1 cellular context compared by ENCODE assay signal in genomic region chr16:70437582-70438324, GRCh38.
TF ChIP-seq lines count a peak whose summit lies in the region.

No MANE protein-coding gene starts in this region.

TF ChIP-seq in K562, 482 proteins besides CTCF, POLR2A, EP300 and RAD21 (continued from another document and continues in another):
- TF ChIP-seq, protein P1, sequence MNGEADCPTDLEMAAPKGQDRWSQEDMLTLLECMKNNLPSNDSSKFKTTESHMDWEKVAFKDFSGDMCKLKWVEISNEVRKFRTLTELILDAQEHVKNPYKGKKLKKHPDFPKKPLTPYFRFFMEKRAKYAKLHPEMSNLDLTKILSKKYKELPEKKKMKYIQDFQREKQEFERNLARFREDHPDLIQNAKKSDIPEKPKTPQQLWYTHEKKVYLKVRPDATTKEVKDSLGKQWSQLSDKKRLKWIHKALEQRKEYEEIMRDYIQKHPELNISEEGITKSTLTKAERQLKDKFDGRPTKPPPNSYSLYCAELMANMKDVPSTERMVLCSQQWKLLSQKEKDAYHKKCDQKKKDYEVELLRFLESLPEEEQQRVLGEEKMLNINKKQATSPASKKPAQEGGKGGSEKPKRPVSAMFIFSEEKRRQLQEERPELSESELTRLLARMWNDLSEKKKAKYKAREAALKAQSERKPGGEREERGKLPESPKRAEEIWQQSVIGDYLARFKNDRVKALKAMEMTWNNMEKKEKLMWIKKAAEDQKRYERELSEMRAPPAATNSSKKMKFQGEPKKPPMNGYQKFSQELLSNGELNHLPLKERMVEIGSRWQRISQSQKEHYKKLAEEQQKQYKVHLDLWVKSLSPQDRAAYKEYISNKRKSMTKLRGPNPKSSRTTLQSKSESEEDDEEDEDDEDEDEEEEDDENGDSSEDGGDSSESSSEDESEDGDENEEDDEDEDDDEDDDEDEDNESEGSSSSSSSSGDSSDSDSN (IDR thresholded peaks at IDR 0.05; ENCODE audit: borderline replicate concordance in 1 of 2, low read depth in 2 of 2, low read length in 2 of 2): 0 out of 4 replicates have a peak, but pooled peaks have one; percentile 18 to 44
- TF ChIP-seq ZNF668 (CRISPR knock-in tag; IDR thresholded peaks at IDR 0.05) (no peak), NR2C2 (CRISPR knock-in tag; IDR thresholded peaks at IDR 0.05) (no peak), NR2C2 (tag; IDR thresholded peaks at IDR 0.05) (no peak; the same call in 1 of the 2 replicates), PTTG1 (tag; IDR thresholded peaks at IDR 0.05; ENCODE audit: low read depth) (no peak), FOSL1 (tag; conservative IDR thresholded peaks at IDR 0.05) (no peak), CHD1 (IDR thresholded peaks at IDR 0.05; ENCODE audit: low read length) (peak; percentile 13), ZNF639 (CRISPR knock-in tag; conservative IDR thresholded peaks at IDR 0.05 in 1 of 2, IDR thresholded peaks at IDR 0.05 in 1 of 2) (no peak), CBX2 (IDR thresholded peaks at IDR 0.05; ENCODE audit: insufficient read depth, low read length, poor library complexity, severe bottlenecking) (no peak), RREB1 (CRISPR knock-in tag; IDR thresholded peaks at IDR 0.05) (no peak), MIER1 (IDR thresholded peaks at IDR 0.05; ENCODE audit: low read depth) (no peak), CBX8 (IDR thresholded peaks at IDR 0.05; ENCODE audit: borderline replicate concordance, extremely low read depth, low read depth, low read length, poor library complexity, severe bottlenecking) (no peak), ZEB2 (IDR thresholded peaks at IDR 0.05) (no peak), VEZF1 (CRISPR knock-in tag; IDR thresholded peaks at IDR 0.05) (peak; percentile 56; the same call in 1 of the 2 replicates), JUN (IDR thresholded peaks at IDR 0.05; ENCODE audit: borderline replicate concordance, low read depth, low read length) (no peak), JUN (CRISPR knock-in tag; IDR thresholded peaks at IDR 0.05; ENCODE audit: borderline replicate concordance) (0 out of 2 replicates have a peak, but pooled peaks have one; percentile 34), NCOA6 (IDR thresholded peaks at IDR 0.05) (no peak), DDX20 (tag; IDR thresholded peaks at IDR 0.05; ENCODE audit: low read depth) (no peak), RBFOX2 (IDR thresholded peaks at IDR 0.05; ENCODE audit: low read depth, low read length) (no peak), SP1 (CRISPR knock-in tag; IDR thresholded peaks at IDR 0.05) (peak; percentile 58; the same call in 1 of the 2 replicates), ZFP30 (CRISPR knock-in tag; IDR thresholded peaks at IDR 0.05; ENCODE audit: borderline replicate concordance) (no peak), FOXA3 (CRISPR knock-in tag; conservative IDR thresholded peaks at IDR 0.05 in 1 of 2, IDR thresholded peaks at IDR 0.05 in 1 of 2) (no peak), ZNF785 (CRISPR knock-in tag; IDR thresholded peaks at IDR 0.05) (no peak), SUPT5H (IDR thresholded peaks at IDR 0.05) (0 out of 2 replicates have a peak, but pooled peaks have one; percentile 15), RUNX1 (IDR thresholded peaks at IDR 0.05; ENCODE audit: low read depth) (no peak), PML (IDR thresholded peaks at IDR 0.05; ENCODE audit: low read length) (0 out of 2 replicates have a peak, but pooled peaks have one; percentile 14)
- TF ChIP-seq, protein P2, sequence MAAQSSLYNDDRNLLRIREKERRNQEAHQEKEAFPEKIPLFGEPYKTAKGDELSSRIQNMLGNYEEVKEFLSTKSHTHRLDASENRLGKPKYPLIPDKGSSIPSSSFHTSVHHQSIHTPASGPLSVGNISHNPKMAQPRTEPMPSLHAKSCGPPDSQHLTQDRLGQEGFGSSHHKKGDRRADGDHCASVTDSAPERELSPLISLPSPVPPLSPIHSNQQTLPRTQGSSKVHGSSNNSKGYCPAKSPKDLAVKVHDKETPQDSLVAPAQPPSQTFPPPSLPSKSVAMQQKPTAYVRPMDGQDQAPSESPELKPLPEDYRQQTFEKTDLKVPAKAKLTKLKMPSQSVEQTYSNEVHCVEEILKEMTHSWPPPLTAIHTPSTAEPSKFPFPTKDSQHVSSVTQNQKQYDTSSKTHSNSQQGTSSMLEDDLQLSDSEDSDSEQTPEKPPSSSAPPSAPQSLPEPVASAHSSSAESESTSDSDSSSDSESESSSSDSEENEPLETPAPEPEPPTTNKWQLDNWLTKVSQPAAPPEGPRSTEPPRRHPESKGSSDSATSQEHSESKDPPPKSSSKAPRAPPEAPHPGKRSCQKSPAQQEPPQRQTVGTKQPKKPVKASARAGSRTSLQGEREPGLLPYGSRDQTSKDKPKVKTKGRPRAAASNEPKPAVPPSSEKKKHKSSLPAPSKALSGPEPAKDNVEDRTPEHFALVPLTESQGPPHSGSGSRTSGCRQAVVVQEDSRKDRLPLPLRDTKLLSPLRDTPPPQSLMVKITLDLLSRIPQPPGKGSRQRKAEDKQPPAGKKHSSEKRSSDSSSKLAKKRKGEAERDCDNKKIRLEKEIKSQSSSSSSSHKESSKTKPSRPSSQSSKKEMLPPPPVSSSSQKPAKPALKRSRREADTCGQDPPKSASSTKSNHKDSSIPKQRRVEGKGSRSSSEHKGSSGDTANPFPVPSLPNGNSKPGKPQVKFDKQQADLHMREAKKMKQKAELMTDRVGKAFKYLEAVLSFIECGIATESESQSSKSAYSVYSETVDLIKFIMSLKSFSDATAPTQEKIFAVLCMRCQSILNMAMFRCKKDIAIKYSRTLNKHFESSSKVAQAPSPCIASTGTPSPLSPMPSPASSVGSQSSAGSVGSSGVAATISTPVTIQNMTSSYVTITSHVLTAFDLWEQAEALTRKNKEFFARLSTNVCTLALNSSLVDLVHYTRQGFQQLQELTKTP (IDR thresholded peaks at IDR 0.05; ENCODE audit: low read depth in 1 of 2, partially characterized antibody in 2 of 2): peak in 1 of 2 experiments; percentile 23
- TF ChIP-seq, protein P3, sequence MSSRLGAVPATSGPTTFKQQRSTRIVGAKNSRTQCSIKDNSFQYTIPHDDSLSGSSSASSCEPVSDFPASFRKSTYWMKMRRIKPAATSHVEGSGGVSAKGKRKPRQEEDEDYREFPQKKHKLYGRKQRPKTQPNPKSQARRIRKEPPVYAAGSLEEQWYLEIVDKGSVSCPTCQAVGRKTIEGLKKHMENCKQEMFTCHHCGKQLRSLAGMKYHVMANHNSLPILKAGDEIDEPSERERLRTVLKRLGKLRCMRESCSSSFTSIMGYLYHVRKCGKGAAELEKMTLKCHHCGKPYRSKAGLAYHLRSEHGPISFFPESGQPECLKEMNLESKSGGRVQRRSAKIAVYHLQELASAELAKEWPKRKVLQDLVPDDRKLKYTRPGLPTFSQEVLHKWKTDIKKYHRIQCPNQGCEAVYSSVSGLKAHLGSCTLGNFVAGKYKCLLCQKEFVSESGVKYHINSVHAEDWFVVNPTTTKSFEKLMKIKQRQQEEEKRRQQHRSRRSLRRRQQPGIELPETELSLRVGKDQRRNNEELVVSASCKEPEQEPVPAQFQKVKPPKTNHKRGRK (tag; IDR thresholded peaks at IDR 0.05): no peak
- TF ChIP-seq, protein P4, sequence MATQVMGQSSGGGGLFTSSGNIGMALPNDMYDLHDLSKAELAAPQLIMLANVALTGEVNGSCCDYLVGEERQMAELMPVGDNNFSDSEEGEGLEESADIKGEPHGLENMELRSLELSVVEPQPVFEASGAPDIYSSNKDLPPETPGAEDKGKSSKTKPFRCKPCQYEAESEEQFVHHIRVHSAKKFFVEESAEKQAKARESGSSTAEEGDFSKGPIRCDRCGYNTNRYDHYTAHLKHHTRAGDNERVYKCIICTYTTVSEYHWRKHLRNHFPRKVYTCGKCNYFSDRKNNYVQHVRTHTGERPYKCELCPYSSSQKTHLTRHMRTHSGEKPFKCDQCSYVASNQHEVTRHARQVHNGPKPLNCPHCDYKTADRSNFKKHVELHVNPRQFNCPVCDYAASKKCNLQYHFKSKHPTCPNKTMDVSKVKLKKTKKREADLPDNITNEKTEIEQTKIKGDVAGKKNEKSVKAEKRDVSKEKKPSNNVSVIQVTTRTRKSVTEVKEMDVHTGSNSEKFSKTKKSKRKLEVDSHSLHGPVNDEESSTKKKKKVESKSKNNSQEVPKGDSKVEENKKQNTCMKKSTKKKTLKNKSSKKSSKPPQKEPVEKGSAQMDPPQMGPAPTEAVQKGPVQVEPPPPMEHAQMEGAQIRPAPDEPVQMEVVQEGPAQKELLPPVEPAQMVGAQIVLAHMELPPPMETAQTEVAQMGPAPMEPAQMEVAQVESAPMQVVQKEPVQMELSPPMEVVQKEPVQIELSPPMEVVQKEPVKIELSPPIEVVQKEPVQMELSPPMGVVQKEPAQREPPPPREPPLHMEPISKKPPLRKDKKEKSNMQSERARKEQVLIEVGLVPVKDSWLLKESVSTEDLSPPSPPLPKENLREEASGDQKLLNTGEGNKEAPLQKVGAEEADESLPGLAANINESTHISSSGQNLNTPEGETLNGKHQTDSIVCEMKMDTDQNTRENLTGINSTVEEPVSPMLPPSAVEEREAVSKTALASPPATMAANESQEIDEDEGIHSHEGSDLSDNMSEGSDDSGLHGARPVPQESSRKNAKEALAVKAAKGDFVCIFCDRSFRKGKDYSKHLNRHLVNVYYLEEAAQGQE (CRISPR knock-in tag; IDR thresholded peaks at IDR 0.05; ENCODE audit: low read depth): no peak
- TF ChIP-seq, protein P5, sequence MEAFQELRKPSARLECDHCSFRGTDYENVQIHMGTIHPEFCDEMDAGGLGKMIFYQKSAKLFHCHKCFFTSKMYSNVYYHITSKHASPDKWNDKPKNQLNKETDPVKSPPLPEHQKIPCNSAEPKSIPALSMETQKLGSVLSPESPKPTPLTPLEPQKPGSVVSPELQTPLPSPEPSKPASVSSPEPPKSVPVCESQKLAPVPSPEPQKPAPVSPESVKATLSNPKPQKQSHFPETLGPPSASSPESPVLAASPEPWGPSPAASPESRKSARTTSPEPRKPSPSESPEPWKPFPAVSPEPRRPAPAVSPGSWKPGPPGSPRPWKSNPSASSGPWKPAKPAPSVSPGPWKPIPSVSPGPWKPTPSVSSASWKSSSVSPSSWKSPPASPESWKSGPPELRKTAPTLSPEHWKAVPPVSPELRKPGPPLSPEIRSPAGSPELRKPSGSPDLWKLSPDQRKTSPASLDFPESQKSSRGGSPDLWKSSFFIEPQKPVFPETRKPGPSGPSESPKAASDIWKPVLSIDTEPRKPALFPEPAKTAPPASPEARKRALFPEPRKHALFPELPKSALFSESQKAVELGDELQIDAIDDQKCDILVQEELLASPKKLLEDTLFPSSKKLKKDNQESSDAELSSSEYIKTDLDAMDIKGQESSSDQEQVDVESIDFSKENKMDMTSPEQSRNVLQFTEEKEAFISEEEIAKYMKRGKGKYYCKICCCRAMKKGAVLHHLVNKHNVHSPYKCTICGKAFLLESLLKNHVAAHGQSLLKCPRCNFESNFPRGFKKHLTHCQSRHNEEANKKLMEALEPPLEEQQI (IDR thresholded peaks at IDR 0.05): no peak
- TF ChIP-seq, protein P6, sequence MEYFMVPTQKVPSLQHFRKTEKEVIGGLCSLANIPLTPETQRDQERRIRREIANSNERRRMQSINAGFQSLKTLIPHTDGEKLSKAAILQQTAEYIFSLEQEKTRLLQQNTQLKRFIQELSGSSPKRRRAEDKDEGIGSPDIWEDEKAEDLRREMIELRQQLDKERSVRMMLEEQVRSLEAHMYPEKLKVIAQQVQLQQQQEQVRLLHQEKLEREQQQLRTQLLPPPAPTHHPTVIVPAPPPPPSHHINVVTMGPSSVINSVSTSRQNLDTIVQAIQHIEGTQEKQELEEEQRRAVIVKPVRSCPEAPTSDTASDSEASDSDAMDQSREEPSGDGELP (CRISPR knock-in tag; IDR thresholded peaks at IDR 0.05; ENCODE audit: borderline replicate concordance): no peak
